ENCODE assay signal across 19 cellular contexts in the genomic region with DNA sequence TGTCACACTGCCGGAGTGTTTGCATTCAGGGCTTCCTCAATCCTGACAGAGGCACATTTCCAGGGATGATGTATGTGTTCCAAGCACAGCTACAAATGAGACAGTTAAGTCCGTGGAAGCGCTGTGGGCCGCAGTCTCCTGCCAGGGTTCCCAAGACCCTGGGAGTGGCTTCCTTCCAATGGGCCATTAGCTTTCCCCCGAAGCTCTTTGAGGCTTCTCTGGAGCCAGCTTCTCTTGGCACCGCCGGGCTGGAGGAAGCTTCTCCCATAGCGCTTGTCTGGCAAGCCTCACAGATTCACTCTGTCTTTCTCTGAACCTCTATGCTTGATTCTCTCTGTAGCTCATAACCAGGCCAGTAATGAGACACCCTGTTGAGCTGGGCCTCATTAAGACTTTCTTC.
DNase-seq lines count a peak whose midpoint lies in the region; ATAC-seq lines count a peak whose summit lies in the region.
"Had no signal": no experiment of that assay in that cellular context is flagged by ENCODE, and none has a peak within 500 bp of the region (broad histone marks: within the 10 kb centered on the region; RNA-seq: fewer than 3 reads in every experiment).

No MANE protein-coding gene starts in this region.

- peak overlapping the region; percentile 79 for H3K27ac ChIP-seq in SK-N-MC
- no peak overlapping the region for H3K27ac ChIP-seq in GM23248
- H3K27ac ChIP-seq: BLaER1, Peyer's patch had no signal

- H3K36me3 ChIP-seq in SK-N-MC (ENCODE audit: insufficient read depth, low read length) (no peaks in the 10 kb centered on the region), GM23248 (ENCODE audit: low read depth) (no peaks in the 10 kb centered on the region)
- H3K36me3 ChIP-seq: BLaER1, Peyer's patch had no signal

- H3K9me3 ChIP-seq in SK-N-MC (ENCODE audit: low read depth, low read length) (no peaks in the 10 kb centered on the region), GM23248 (ENCODE audit: low read depth) (no peaks in the 10 kb centered on the region)
- H3K9me3 ChIP-seq: BLaER1, Peyer's patch had no signal

- in situ Hi-C loops in GM23248 (cut with MboI), result no loop called here

- intact Hi-C loops in cardiac septum (cut with DNase I), result no loop called here

- H3K9me2 ChIP-seq in GM23248 (ENCODE audit: insufficient read depth), result no peaks in the 10 kb centered on the region

- no peaks in the 10 kb centered on the region for H4K20me1 ChIP-seq in GM23248 (ENCODE audit: insufficient read depth)
- H4K20me1 ChIP-seq: BLaER1 had no signal

- ATAC-seq in GM18498 (IDR thresholded peaks at IDR 0.05; ENCODE audit: unreplicated experiment), result no peak
- ATAC-seq: GM12878, K562, Right ventricle myocardium inferior had no signal

- H3K9ac ChIP-seq in SK-N-MC (ENCODE audit: insufficient read length) (peak overlapping the region; percentile 51), GM23248 (no peak overlapping the region)
- H3K9ac ChIP-seq: BLaER1 had no signal

- peak overlapping the region; percentile 45; the same call in 1 of the 2 replicates for H3K4me3 ChIP-seq in SK-N-MC
- no peak overlapping the region for H3K4me3 ChIP-seq in GM23248
- H3K4me3 ChIP-seq: BLaER1, GM12878, K562, Peyer's patch had no signal

- H3K4me2 ChIP-seq in GM23248 (ENCODE audit: unreplicated experiment), result no peak overlapping the region
- H3K4me2 ChIP-seq: BLaER1 had no signal

- H3K4me1 ChIP-seq in GM23248 (ENCODE audit: insufficient read depth), result no peaks in the 10 kb centered on the region
- H3K4me1 ChIP-seq: Peyer's patch had no signal

- no peak overlapping the region for H2AFZ ChIP-seq in GM23248

- no peaks in the 10 kb centered on the region for H3K27me3 ChIP-seq in GM23248 (replicated peaks; ENCODE audit: insufficient read depth)
- H3K27me3 ChIP-seq: BLaER1, Peyer's patch had no signal

- peak; percentile 42 for DNase-seq in SK-N-MC (ENCODE audit: low read depth, low spot score)
- peak; percentile 5 for DNase-seq in cerebellum (ENCODE audit: low spot score)
- DNase-seq in islet precursor cell, result peak; percentile 55
- peak; percentile 64 for DNase-seq in putamen (ENCODE audit: low spot score)
- DNase-seq in cardiac septum (ENCODE audit: low spot score), result no peak
- no peak for DNase-seq in GM23248
- no peak for DNase-seq in NCI-H1436 treated with DMSO at 0.1 percent for 48 hours (lab: John Stamatoyannopoulos, UW)
- DNase-seq: Calu3; CD4-positive, alpha-beta memory T cell; NCI-H1092 treated with DMSO at 0.1 percent for 48 hours; NCI-H510A; NCI-H748 treated with DMSO at 0.1 percent for 48 hours; NK-92 treated with Interleukin-12 subunit alpha and Interleukin-12 subunit beta, amount 100 ng/mL, for 24 hours; Peyer's patch had no signal

- no peaks in the 10 kb centered on the region for H3F3A ChIP-seq in GM23248 (ENCODE audit: insufficient read depth)

- H3K79me2 ChIP-seq in GM23248 (ENCODE audit: insufficient read depth), result no peaks in the 10 kb centered on the region

- WGBS in GM23248 (ENCODE audit: low coverage in 1 of 2, low lambda C conversion rate in 2 of 2, missing lambda C conversion rate in 2 of 2), 2 experiments, result 47 to 52% methylated on average over 8 of the region's 8 CpGs

Comparison
In these comparisons a context has a peak if more than half of its experiments do, and no peak if none do; other contexts are left out.
1. DNase-seq: peak in SK-N-MC (single experiment), cerebellum (single experiment), islet precursor cell (single experiment) and putamen (single experiment); none in cardiac septum (single experiment), GM23248 (single experiment) and NCI-H1436 treated with DMSO at 0.1 percent for 48 hours (single experiment).